Comparison of ENCODE assay signal across 9 cellular contexts in the genomic region with DNA sequence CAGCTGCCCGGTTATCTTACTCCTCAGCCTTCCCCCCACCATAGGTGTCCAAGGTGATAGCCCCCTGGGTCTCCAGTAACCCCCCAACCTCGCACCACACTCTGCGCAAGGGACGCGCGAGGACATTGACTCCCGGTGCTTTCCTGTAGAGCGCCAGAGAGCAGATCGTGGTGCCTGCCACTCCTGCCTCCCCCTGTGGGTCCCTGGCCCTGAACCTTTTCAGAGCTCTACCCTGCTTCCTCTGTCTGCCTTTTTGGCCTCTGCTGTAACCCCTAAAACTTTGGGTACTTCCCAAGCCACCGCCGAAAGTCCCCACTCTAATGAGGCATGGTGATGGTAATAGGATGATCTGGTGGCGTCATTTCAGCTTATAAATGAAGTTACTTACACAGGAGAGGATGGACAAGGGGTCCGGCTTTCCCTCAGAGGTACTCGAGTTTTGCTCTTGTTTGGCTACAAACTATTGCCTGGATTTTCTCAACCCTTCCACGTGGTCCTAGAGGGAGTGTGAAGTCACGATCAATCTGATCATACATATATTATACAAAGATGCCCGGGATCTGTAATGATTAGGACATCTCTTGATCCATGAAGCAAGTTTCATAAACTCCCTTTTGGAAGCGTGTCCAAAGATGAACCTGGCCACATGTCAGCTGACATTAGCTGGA. TPM values are rescaled to one million over a fixed set of nuclear protein-coding genes. Genes with fewer than 3 reads are reported as not detected.
A peak's percentile ranks its signal among the peaks of the same experiment; 100 is the strongest.
DNase-seq lines count a peak whose midpoint lies in the region; ATAC-seq, FAIRE-seq and TF ChIP-seq lines count a peak whose summit lies in the region.
"Had no signal": no experiment of that assay in that cellular context is flagged by ENCODE, and none has a peak within 500 bp of the region (broad histone marks: within the 10 kb centered on the region; RNA-seq: fewer than 3 reads in every experiment).

No MANE protein-coding gene starts in this region.

- POLR2A ChIA-PET in endothelial cell of umbilical vein (lab: Charles Lee) = no interaction called here

- peak overlapping the region; percentile 98 for H2AFZ ChIP-seq in endothelial cell of umbilical vein (ENCODE audit: low read depth, low read length)

- peak overlapping the region; percentile 95 for H3K4me3 Mint-ChIP-seq in type B pancreatic cell

- no peak for TF ChIP-seq POLR2A in Peyer's patch (IDR thresholded peaks at IDR 0.05)
- no peak for TF ChIP-seq POLR2A in endothelial cell of umbilical vein (IDR thresholded peaks at IDR 0.05; ENCODE audit: low read depth, low read length)

- H3K9me3 Mint-ChIP-seq in type B pancreatic cell = peaks cover 8% of the 10 kb centered on the region

- H3K9ac ChIP-seq in endothelial cell of umbilical vein (replicated peaks; ENCODE audit: extremely low read depth, insufficient read depth, low read length) (peak overlapping the region; percentile 64), muscle layer of colon (ENCODE audit: low read length) (peak overlapping the region; percentile 53)

- H4K20me1 ChIP-seq in endothelial cell of umbilical vein (replicated peaks; ENCODE audit: control insufficient read depth, extremely low read depth, insufficient read depth, low read length) = no peaks in the 10 kb centered on the region

- peaks cover 15% of the 10 kb centered on the region for H3K4me1 Mint-ChIP-seq in type B pancreatic cell (ENCODE audit: unreplicated experiment)

- CTCF ChIA-PET in endothelial cell of umbilical vein (lab: Charles Lee) = interaction anchor here (0.5 to 1.3 kb wide), 2 partner anchors 80 to 300 kb away, joined by 3 read pairs; no protein-coding TSS in a partner anchor

- H3K9me1 ChIP-seq in endothelial cell of umbilical vein (replicated peaks; ENCODE audit: control insufficient read depth, extremely low read depth, insufficient read depth, low read length) = no peaks in the 10 kb centered on the region

- DNase-seq in Peyer's patch (no peak), endothelial cell of umbilical vein (ENCODE audit: low read depth, low spot score) (no peak), type B pancreatic cell (ENCODE audit: extremely low spot score, unreplicated experiment) (no peak), NCI-H446 (lab: John Stamatoyannopoulos, UW) (no peak)
- DNase-seq: activated CD4-positive, CD25-positive, alpha-beta regulatory T cell treated with anti-CD3 and anti-CD28 coated beads, Interleukin-2, amount 50 U/mL, for 72 hours had no signal

- peak overlapping the region; percentile 6 to 89 (median 78) for H3K27ac ChIP-seq in Peyer's patch
- no peak overlapping the region for H3K27ac ChIP-seq in endothelial cell of umbilical vein (ENCODE audit: insufficient read depth, low read depth, low read length)
- peak overlapping the region; percentile 82 for H3K27ac ChIP-seq in muscle layer of colon (ENCODE audit: low read depth, low read length)
- H3K27ac ChIP-seq: neutrophil had no signal

- H3K27me3 Mint-ChIP-seq in type B pancreatic cell = peaks cover 62% of the 10 kb centered on the region

- peaks cover 7% of the 10 kb centered on the region for H3K79me2 ChIP-seq in endothelial cell of umbilical vein (ENCODE audit: control insufficient read depth, insufficient read depth, low read length)

- peak overlapping the region; percentile 83 for H3K27ac Mint-ChIP-seq in type B pancreatic cell

- no peak for ATAC-seq in HG03457 (IDR thresholded peaks at IDR 0.05; ENCODE audit: unreplicated experiment)
- no peak for ATAC-seq in activated CD4-positive, CD25-positive, alpha-beta regulatory T cell treated with anti-CD3 and anti-CD28 coated beads, Interleukin-2, amount 50 U/mL, for 24 hours

- peak overlapping the region; percentile 85 for H3K4me2 ChIP-seq in endothelial cell of umbilical vein (ENCODE audit: insufficient read depth, low read length)

- H3K4me1 ChIP-seq in Peyer's patch = peaks cover 0 to 12% (median 0%) of the 10 kb centered on the region in 4 donors
- peaks cover 23% of the 10 kb centered on the region for H3K4me1 ChIP-seq in endothelial cell of umbilical vein (ENCODE audit: control insufficient read depth, extremely low read depth, insufficient read depth, low read length)
- peaks cover 20% of the 10 kb centered on the region for H3K4me1 ChIP-seq in muscle layer of colon (ENCODE audit: insufficient read depth, low read length)

- H3K36me3 Mint-ChIP-seq in type B pancreatic cell = peaks cover 9% of the 10 kb centered on the region

- no TSS peak for BruUV-seq in endothelial cell of umbilical vein (replicated peaks; lab: Mats Ljungman, UMichigan)

- no peak for TF ChIP-seq CTCF in Peyer's patch (IDR thresholded peaks at IDR 0.05)
- TF ChIP-seq CTCF in endothelial cell of umbilical vein (IDR thresholded peaks at IDR 0.05; ENCODE audit: extremely low read depth in 1 of 2, insufficient read depth in 1 of 2, low read depth in 1 of 2, low read length in 2 of 2) = no peak
- TF ChIP-seq CTCF in type B pancreatic cell (conservative IDR thresholded peaks at IDR 0.05) = no peak

- H3K27me3 ChIP-seq in Peyer's patch (peaks cover 0 to 6% of the 10 kb centered on the region in 2 donors), endothelial cell of umbilical vein (ENCODE audit: control insufficient read depth in 2 of 2, insufficient read depth in 2 of 2, low read length in 2 of 2) (no peaks in the 10 kb centered on the region), muscle layer of colon (ENCODE audit: control insufficient read depth in 1 of 2, insufficient read depth in 2 of 2, low read length in 2 of 2) (no peaks in the 10 kb centered on the region)

- intact Hi-C loops in endothelial cell of umbilical vein (cut with micrococcal nuclease) = loop anchor here (5.0 kb wide), 1 partner anchor 162 kb away; no protein-coding TSS in a partner anchor

- H3K4me3 ChIP-seq in Peyer's patch (peak overlapping the region; percentile 22 to 53 (median 38)), endothelial cell of umbilical vein (replicated peaks in 1 of 3; ENCODE audit: insufficient read depth in 1 of 3, low read depth in 1 of 3, low read length in 3 of 3) (peak overlapping the region in 2 of 3 experiments; percentile 71 to 76), muscle layer of colon (ENCODE audit: low read depth in 1 of 2, low read length in 2 of 2) (peak overlapping the region; percentile 72 to 91)

- dilution Hi-C loops in endothelial cell of umbilical vein (cut with MboI; ENCODE audit: extremely low pct_ligation_motif_present, low sequenced_read_pairs) = no loop called here

- H3K36me3 ChIP-seq in Peyer's patch (no peaks in the 10 kb centered on the region), endothelial cell of umbilical vein (ENCODE audit: control insufficient read depth in 2 of 2, extremely low read depth in 1 of 2, insufficient read depth in 2 of 2, low read length in 2 of 2) (no peaks in the 10 kb centered on the region), muscle layer of colon (ENCODE audit: insufficient read depth, low read length) (no peaks in the 10 kb centered on the region)
- H3K36me3 ChIP-seq: neutrophil had no signal

- H3K9me3 ChIP-seq in Peyer's patch (no peaks in the 10 kb centered on the region), endothelial cell of umbilical vein (replicated peaks; ENCODE audit: control insufficient read depth, insufficient read depth, low read length) (no peaks in the 10 kb centered on the region), muscle layer of colon (ENCODE audit: low read length) (no peaks in the 10 kb centered on the region)
- H3K9me3 ChIP-seq: neutrophil had no signal

- FAIRE-seq in endothelial cell of umbilical vein (lab: Jason Lieb, UNC) = peak; percentile 35

TF ChIP-seq in endothelial cell of umbilical vein, 7 proteins besides CTCF, POLR2A, EP300 and RAD21:
- TF ChIP-seq POLR2AphosphoS5 (IDR thresholded peaks at IDR 0.05; ENCODE audit: insufficient read depth, low read depth, low read length) (no peak), JUN (IDR thresholded peaks at IDR 0.05; ENCODE audit: borderline replicate concordance, insufficient read depth, insufficient read length, low read depth) (no peak), FOS (IDR thresholded peaks at IDR 0.05; ENCODE audit: borderline replicate concordance, insufficient read depth, low read length) (no peak), EZH2 (IDR thresholded peaks at IDR 0.05; ENCODE audit: borderline replicate concordance, low read depth, low read length, severe bottlenecking) (no peak), MYC (IDR thresholded peaks at IDR 0.05; ENCODE audit: low read depth, low read length) (no peak), GATA2 (IDR thresholded peaks at IDR 0.05; ENCODE audit: insufficient read depth, insufficient read length, low read depth, low read length) (no peak)
- TF ChIP-seq, protein P1, sequence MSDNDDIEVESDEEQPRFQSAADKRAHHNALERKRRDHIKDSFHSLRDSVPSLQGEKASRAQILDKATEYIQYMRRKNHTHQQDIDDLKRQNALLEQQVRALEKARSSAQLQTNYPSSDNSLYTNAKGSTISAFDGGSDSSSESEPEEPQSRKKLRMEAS (IDR thresholded peaks at IDR 0.05; ENCODE audit: insufficient read depth, insufficient read length) = no peak

RNA-seq across cellular contexts. Expression of gene CDH11, which starts 2.1 kb away (rescaled TPM):
- total RNA-seq in Peyer's patch (10 to 100 TPM in 1 of 4 donors, 1 to 10 TPM in 3; 2.1 to 16.5 (median 4.9) TPM), endothelial cell of umbilical vein (14.9 and 30.4 TPM in 2 replicates), type B pancreatic cell (ENCODE audit: low replicate concordance) (34.5 and 287 TPM in 2 replicates)
- polyA plus RNA-seq in endothelial cell of umbilical vein = 24.8 and 32.7 TPM in 2 replicates
- 22.9 and 27.2 TPM in 2 replicates for polyA plus RNA-seq in endothelial cell of umbilical vein (2011; cell fraction: cytosol; rRNA removed)
- 27.4 and 40.1 TPM in 2 replicates for polyA plus RNA-seq in endothelial cell of umbilical vein (2011; cell fraction: nucleus; rRNA removed)
- 10.1 and 32.4 TPM in 2 replicates for polyA plus RNA-seq in endothelial cell of umbilical vein (2012)
- 81.2 and 98.8 TPM in 2 replicates for polyA minus RNA-seq in endothelial cell of umbilical vein
- not detected for polyA minus RNA-seq in endothelial cell of umbilical vein (2011; cell fraction: cytosol; rRNA and poly(A)+ RNA removed)
- 73.7 and 77.8 TPM in 2 replicates for polyA minus RNA-seq in endothelial cell of umbilical vein (2011; cell fraction: nucleus; rRNA and poly(A)+ RNA removed)
